In genomic region chr3:108477511-108478147, GRCh38 we compare ENCODE assay signal across 8 cellular contexts. TPM values are rescaled to one million over a fixed set of nuclear protein-coding genes. Genes with fewer than 3 reads are reported as not detected.
DNase-seq lines count a peak whose midpoint lies in the region; TF ChIP-seq lines count a peak whose summit lies in the region.

No MANE protein-coding gene starts in this region.

- no peaks in the 10 kb centered on the region for H3K9me3 Mint-ChIP-seq in activated naive CD8-positive, alpha-beta T cell treated with anti-CD3 and anti-CD28 coated beads for 36 hours

- H3K36me3 ChIP-seq in H7 (replicated peaks; ENCODE audit: control insufficient read depth, insufficient read depth, low read length) (no peaks in the 10 kb centered on the region), SU-DHL-6 (ENCODE audit: low read length) (no peaks in the 10 kb centered on the region), right atrium auricular region (no peaks in the 10 kb centered on the region), skeletal muscle satellite cell (ENCODE audit: insufficient read depth, low read length) (no peaks in the 10 kb centered on the region)

- H3K9ac ChIP-seq in SU-DHL-6 (ENCODE audit: low read length), result no peak overlapping the region
- H3K9ac ChIP-seq in skeletal muscle satellite cell (ENCODE audit: low read depth, low read length), result no peak overlapping the region

- H3K27ac ChIP-seq in SU-DHL-6 (ENCODE audit: low read depth, low read length) (no peak overlapping the region), right atrium auricular region (no peak overlapping the region)

- no peaks in the 10 kb centered on the region for H3K36me3 Mint-ChIP-seq in activated naive CD8-positive, alpha-beta T cell treated with anti-CD3 and anti-CD28 coated beads for 36 hours

- H3K27me3 Mint-ChIP-seq in activated naive CD8-positive, alpha-beta T cell treated with anti-CD3 and anti-CD28 coated beads for 36 hours, result peaks cover 3% of the 10 kb centered on the region

- no peak overlapping the region for H3K27ac Mint-ChIP-seq in activated naive CD8-positive, alpha-beta T cell treated with anti-CD3 and anti-CD28 coated beads for 36 hours

- H3K4me2 ChIP-seq in SU-DHL-6 (ENCODE audit: low read depth, low read length, poor library complexity, severe bottlenecking), result no peak overlapping the region
- H3K4me2 ChIP-seq in skeletal muscle satellite cell (ENCODE audit: low read length), result peak overlapping the region; percentile 35

- H3K4me1 Mint-ChIP-seq in activated naive CD8-positive, alpha-beta T cell treated with anti-CD3 and anti-CD28 coated beads for 36 hours, result peaks cover 6% of the 10 kb centered on the region

- H3K4me1 ChIP-seq in right atrium auricular region (peaks cover 0 to under 1% of the 10 kb centered on the region in 2 donors), skeletal muscle satellite cell (ENCODE audit: control insufficient read depth, insufficient read depth, low read length) (peaks cover 6% of the 10 kb centered on the region)

- H3K9me3 ChIP-seq in SU-DHL-6 (ENCODE audit: insufficient read depth, low read length) (no peaks in the 10 kb centered on the region), right atrium auricular region (no peaks in the 10 kb centered on the region), skeletal muscle satellite cell (replicated peaks; ENCODE audit: low read length) (no peaks in the 10 kb centered on the region)

- no peak overlapping the region for H2AFZ ChIP-seq in SU-DHL-6 (ENCODE audit: low read depth, low read length, severe bottlenecking)

- no peak overlapping the region for H3K4me3 ChIP-seq in H7 (ENCODE audit: insufficient read depth, low read depth, low read length)
- no peak overlapping the region for H3K4me3 ChIP-seq in SU-DHL-6 (ENCODE audit: insufficient read depth, low read length, poor library complexity, severe bottlenecking)
- no peak overlapping the region for H3K4me3 ChIP-seq in right atrium auricular region
- H3K4me3 ChIP-seq in skeletal muscle satellite cell (ENCODE audit: low read length), result no peak overlapping the region

- H3K27me3 ChIP-seq in H7 (ENCODE audit: control insufficient read depth, insufficient read depth, low read length) (no peaks in the 10 kb centered on the region), SU-DHL-6 (ENCODE audit: low read length) (no peaks in the 10 kb centered on the region), right atrium auricular region (no peaks in the 10 kb centered on the region), skeletal muscle satellite cell (ENCODE audit: control insufficient read depth, insufficient read depth, low read length) (no peaks in the 10 kb centered on the region)

- H3K4me3 Mint-ChIP-seq in activated naive CD8-positive, alpha-beta T cell treated with anti-CD3 and anti-CD28 coated beads for 36 hours, result no peak overlapping the region

- TF ChIP-seq CTCF in SU-DHL-6 (IDR thresholded peaks at IDR 0.05; ENCODE audit: insufficient read depth, low read length, poor library complexity, severe bottlenecking) (peak; percentile 62), right atrium auricular region (IDR thresholded peaks at IDR 0.05) (peak; percentile 48 to 78)

- no peaks in the 10 kb centered on the region for H3F3A ChIP-seq in SU-DHL-6 (ENCODE audit: insufficient read depth)

- no peaks in the 10 kb centered on the region for H3K79me2 ChIP-seq in SU-DHL-6 (ENCODE audit: insufficient read depth, low read length)

- H3K9me2 ChIP-seq in SU-DHL-6 (replicated peaks; ENCODE audit: insufficient read depth, low read length), result no peaks in the 10 kb centered on the region

- DNase-seq in DMS53 treated with DMSO at 0.1 percent for 48 hours (lab: John Stamatoyannopoulos, UW; ENCODE audit: unreplicated experiment) (peak; percentile 57), H7 (peak; percentile 8), NCI-H1417 treated with DMSO at 0.1 percent for 48 hours (lab: John Stamatoyannopoulos, UW) (peak; percentile 80), right atrium auricular region (ENCODE audit: low spot score) (no peak), middle frontal gyrus (ENCODE audit: extremely low spot score, low spot score) (no peak)
- DNase-seq in activated naive CD8-positive, alpha-beta T cell treated with anti-CD3 and anti-CD28 coated beads for 36 hours, result peak; percentile 40

- no peaks in the 10 kb centered on the region for H4K20me1 ChIP-seq in SU-DHL-6 (ENCODE audit: low read depth, low read length)

RNA-seq across cellular contexts. Expression of gene MYH15, which starts 32.8 kb away (rescaled TPM):
- 0.07 and 0.15 TPM in 2 replicates for total RNA-seq in H7 (2014; rRNA removed; shearing (Covaris generic))
- under 1 TPM; 0.14 TPM for total RNA-seq in activated naive CD8-positive, alpha-beta T cell treated with anti-CD3 and anti-CD28 coated beads for 36 hours
- under 1 TPM; 0.08 to 0.48 TPM for total RNA-seq in right atrium auricular region
- total RNA-seq in skeletal muscle satellite cell (2012; rRNA removed), result 0.22 and 0.76 TPM in 2 replicates

Comparison
In these comparisons a context has a peak if more than half of its experiments do, and no peak if none do; other contexts are left out.
1. DNase-seq: peak in DMS53 treated with DMSO at 0.1 percent for 48 hours (single experiment), H7 (single experiment), NCI-H1417 treated with DMSO at 0.1 percent for 48 hours (single experiment) and activated naive CD8-positive, alpha-beta T cell treated with anti-CD3 and anti-CD28 coated beads for 36 hours (single experiment); none in right atrium auricular region (single experiment) and middle frontal gyrus (single experiment).